Comparison of ENCODE assay signal across 14 cellular contexts in the genomic region with DNA sequence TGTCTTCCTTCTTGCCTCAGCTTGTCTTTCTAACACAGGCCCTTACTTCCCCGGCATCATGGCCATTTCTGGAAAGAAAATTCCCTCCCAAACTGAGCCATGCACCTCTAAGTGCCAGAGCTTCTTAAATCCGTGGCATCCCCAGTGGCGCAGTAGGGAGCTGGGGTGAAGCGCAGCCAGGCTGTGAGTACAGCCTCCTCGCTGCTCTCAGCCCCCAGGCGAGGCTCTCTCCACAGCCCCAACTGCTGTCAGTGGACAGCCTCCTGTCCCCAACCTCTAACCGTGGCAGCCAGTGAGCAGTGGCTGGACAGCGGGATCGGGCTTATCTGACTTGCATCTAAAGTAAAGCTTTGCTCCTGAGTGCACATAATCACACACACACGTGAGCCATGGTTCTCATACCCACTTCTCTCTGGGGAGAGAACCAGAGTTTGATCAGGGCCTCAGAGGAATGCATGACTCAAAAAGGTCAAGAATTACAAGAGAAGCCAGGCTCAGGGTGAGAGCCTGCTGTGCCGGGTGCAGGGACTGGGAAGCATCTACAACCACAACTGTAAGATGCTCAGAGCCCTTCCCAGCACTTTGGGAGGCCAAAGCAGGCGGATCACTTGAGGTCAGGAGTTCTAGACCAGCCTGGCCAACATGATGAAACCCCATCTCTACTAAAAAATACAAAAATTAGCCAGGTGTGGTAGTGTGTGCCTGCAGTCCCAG. TPM values are rescaled to one million over a fixed set of nuclear protein-coding genes. Genes with fewer than 3 reads are reported as not detected.
DNase-seq lines count a peak whose midpoint lies in the region; ATAC-seq and TF ChIP-seq lines count a peak whose summit lies in the region.
"Had no signal": no experiment of that assay in that cellular context is flagged by ENCODE, and none has a peak within 500 bp of the region (broad histone marks: within the 10 kb centered on the region; RNA-seq: fewer than 3 reads in every experiment).

No MANE protein-coding gene starts in this region.

- intact Hi-C loops in upper lobe of right lung (cut with DNase I) (no loop called here), cardiac septum (cut with DNase I) (no loop called here)

- H3K27ac Mint-ChIP-seq in activated naive CD4-positive, alpha-beta T cell treated with anti-CD3 and anti-CD28 coated beads, Interleukin-2, amount 50 U/mL, for 72 hours: peak overlapping the region in 1 of 2 donors; percentile 89
- H3K27ac Mint-ChIP-seq: brain; naive thymus-derived CD4-positive, alpha-beta T cell had no signal

- TF ChIP-seq CTCF in upper lobe of right lung (IDR thresholded peaks at IDR 0.05): no peak

- ATAC-seq in upper lobe of right lung: peak; percentile 85
- no peak for ATAC-seq in GM18519 (IDR thresholded peaks at IDR 0.05; ENCODE audit: low FRiP score, unreplicated experiment)
- no peak for ATAC-seq in activated naive CD4-positive, alpha-beta T cell treated with anti-CD3 and anti-CD28 coated beads, Interleukin-2, amount 50 U/mL, for 72 hours
- ATAC-seq: naive thymus-derived CD4-positive, alpha-beta T cell had no signal

- H3K27ac ChIP-seq in upper lobe of right lung: no peak overlapping the region
- H3K27ac ChIP-seq: SJSA1, suprapubic skin had no signal

- H3K36me3 ChIP-seq in upper lobe of right lung: no peaks in the 10 kb centered on the region

- H3K27me3 ChIP-seq in upper lobe of right lung: no peaks in the 10 kb centered on the region
- H3K27me3 ChIP-seq: SJSA1, suprapubic skin had no signal

- no peak overlapping the region for H3K4me3 ChIP-seq in upper lobe of right lung
- H3K4me3 ChIP-seq: SJSA1, suprapubic skin had no signal

- no peaks in the 10 kb centered on the region for H3K4me1 ChIP-seq in upper lobe of right lung
- H3K4me1 ChIP-seq: suprapubic skin had no signal

- no peaks in the 10 kb centered on the region for H3K9me3 ChIP-seq in upper lobe of right lung
- H3K9me3 ChIP-seq: SJSA1, suprapubic skin had no signal

- DNase-seq in HCEC 1CT: peak; percentile 89
- DNase-seq in amniotic epithelial cell (ENCODE audit: low read depth): peak; percentile 88
- DNase-seq in islet precursor cell: peak; percentile 81
- DNase-seq in upper lobe of right lung: no peak
- no peak for DNase-seq in activated naive CD4-positive, alpha-beta T cell treated with anti-CD3 and anti-CD28 coated beads, Interleukin-2, amount 50 U/mL, for 72 hours (ENCODE audit: low spot score in 2 of 2)
- DNase-seq in cardiac septum (ENCODE audit: low spot score): no peak
- DNase-seq: hippocampal formation; Karpas-422; naive thymus-derived CD4-positive, alpha-beta T cell; stimulated activated CD4-positive, alpha-beta T cell treated with anti-CD3 and anti-CD28 coated beads, Interleukin-2, amount 100 ng/mL, for 24 hours had no signal

- H3K36me3 Mint-ChIP-seq in activated naive CD4-positive, alpha-beta T cell treated with anti-CD3 and anti-CD28 coated beads, Interleukin-2, amount 50 U/mL, for 72 hours: no peaks in the 10 kb centered on the region

- H3K9me3 Mint-ChIP-seq in activated naive CD4-positive, alpha-beta T cell treated with anti-CD3 and anti-CD28 coated beads, Interleukin-2, amount 50 U/mL, for 72 hours: no peaks in the 10 kb centered on the region
- H3K9me3 Mint-ChIP-seq: naive thymus-derived CD4-positive, alpha-beta T cell had no signal

RNA-seq across cellular contexts. Expression of a gene that starts 50.7 kb away (rescaled TPM):
- 13.1 TPM for total RNA-seq in upper lobe of right lung
- total RNA-seq in activated naive CD4-positive, alpha-beta T cell treated with anti-CD3 and anti-CD28 coated beads, Interleukin-2, amount 50 U/mL, for 72 hours: 10 to 100 TPM in 1 of 2 donors, 1 to 10 TPM in 1; 5.2 to 16.0 TPM
- 13.3 TPM for total RNA-seq in cardiac septum

Comparison
In these comparisons a context has a peak if more than half of its experiments do, and no peak if none do; other contexts are left out.
1. DNase-seq: peak in HCEC 1CT (single experiment), amniotic epithelial cell (single experiment) and islet precursor cell (single experiment); none in upper lobe of right lung (single experiment), activated naive CD4-positive, alpha-beta T cell treated with anti-CD3 and anti-CD28 coated beads, Interleukin-2, amount 50 U/mL, for 72 hours (0 of 2) and cardiac septum (single experiment).